8 cellular contexts compared by ENCODE assay signal in the genomic region with DNA sequence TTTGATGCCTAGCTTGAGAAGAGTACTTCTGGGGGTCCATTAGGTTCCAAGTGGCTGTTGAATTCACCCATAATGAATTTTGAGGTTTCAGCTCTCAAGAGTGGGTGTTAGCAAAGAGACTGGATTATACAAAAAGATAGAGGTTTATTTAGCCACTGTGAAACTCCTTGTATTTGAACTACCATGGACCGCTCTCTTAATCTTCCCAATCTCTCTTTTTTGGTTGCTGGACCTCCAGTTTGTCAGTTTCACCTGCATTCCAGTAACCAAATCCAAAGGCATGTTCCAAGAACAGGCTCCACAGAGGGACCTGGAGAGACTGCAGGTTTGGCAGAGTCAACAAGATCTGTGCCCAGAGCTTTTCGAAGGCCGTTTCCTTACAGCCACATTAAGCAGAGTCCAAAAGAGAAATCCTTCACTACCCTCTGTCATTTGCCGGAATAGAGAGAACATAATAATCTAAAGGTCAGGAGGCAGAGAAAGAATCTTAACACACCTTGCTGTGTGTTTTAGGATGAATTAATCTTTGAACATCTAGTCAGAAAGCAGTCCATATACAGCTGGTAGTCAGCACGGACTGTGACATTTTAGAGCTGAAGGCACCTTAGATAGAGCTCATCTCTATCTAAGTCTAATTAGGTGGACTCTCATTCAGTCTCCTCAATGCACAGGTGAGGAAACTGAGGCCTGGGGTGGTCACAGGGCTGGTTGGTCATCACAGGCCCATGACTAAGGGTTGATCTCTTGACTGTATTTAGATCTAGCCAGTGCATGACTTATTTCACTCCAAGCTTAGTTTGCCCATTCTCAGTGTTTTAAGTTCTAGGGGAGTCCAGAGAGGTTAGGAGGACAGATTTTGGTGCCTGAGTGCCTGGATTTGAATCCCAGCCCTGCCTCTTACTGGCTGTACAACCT. TPM values are rescaled to one million over a fixed set of nuclear protein-coding genes. Genes with fewer than 3 reads are reported as not detected.
DNase-seq lines count a peak whose midpoint lies in the region; ATAC-seq and TF ChIP-seq lines count a peak whose summit lies in the region.

No MANE protein-coding gene starts in this region.

- H3K27me3 Mint-ChIP-seq in T-cell = no peaks in the 10 kb centered on the region
- H3K27me3 Mint-ChIP-seq in stimulated activated naive B cell treated with anti-CD40 and anti-IgM and Interleukin-4, amounts not matched to agents 10 μg/mL and 1 μg/mL and 100 μg/mL, for 72 hours = no peaks in the 10 kb centered on the region

- ATAC-seq in T-cell (replicated peaks in 1 of 4) = no peak
- ATAC-seq in stimulated activated naive B cell treated with anti-CD40 and anti-IgM and Interleukin-4, amounts not matched to agents 10 μg/mL and 1 μg/mL and 100 μg/mL, for 72 hours (replicated peaks) = no peak

- H3K27ac Mint-ChIP-seq in T-cell = peak overlapping the region; percentile 95 to 96
- peak overlapping the region; percentile 47 for H3K27ac Mint-ChIP-seq in stimulated activated naive B cell treated with anti-CD40 and anti-IgM and Interleukin-4, amounts not matched to agents 10 μg/mL and 1 μg/mL and 100 μg/mL, for 72 hours

- peaks cover 44 to 46% (median 45%) of the 10 kb centered on the region in 3 donors for H3K4me1 Mint-ChIP-seq in T-cell
- peaks cover 35 to 48% of the 10 kb centered on the region in 2 donors for H3K4me1 Mint-ChIP-seq in stimulated activated naive B cell treated with anti-CD40 and anti-IgM and Interleukin-4, amounts not matched to agents 10 μg/mL and 1 μg/mL and 100 μg/mL, for 72 hours

- TF ChIP-seq CTCF in foreskin fibroblast (IDR thresholded peaks at IDR 0.05; ENCODE audit: low read depth, low read length) = no peak

- CTCF ChIA-PET in T-cell (lab: Charles Lee) = interaction anchor here (0.5 to 3.3 kb wide), 6 partner anchors 11 to 241 kb away, joined by 4 to 16 read pairs (median 6); no protein-coding TSS in a partner anchor

- peaks cover 10% of the 10 kb centered on the region for H3K36me3 Mint-ChIP-seq in T-cell
- H3K36me3 Mint-ChIP-seq in stimulated activated naive B cell treated with anti-CD40 and anti-IgM and Interleukin-4, amounts not matched to agents 10 μg/mL and 1 μg/mL and 100 μg/mL, for 72 hours = peaks cover 8 to 11% of the 10 kb centered on the region in 2 donors

- H3K4me3 ChIP-seq in foreskin fibroblast (ENCODE audit: low read depth in 1 of 2, low read length in 2 of 2) = peak overlapping the region; percentile 87

- peak; percentile 23 for DNase-seq in DMS 273 (lab: John Stamatoyannopoulos, UW; ENCODE audit: unreplicated experiment)
- DNase-seq in DMS 273 treated with DMSO at 0.1 percent for 48 hours (lab: John Stamatoyannopoulos, UW) = no peak
- no peak for DNase-seq in T-cell
- DNase-seq in foreskin fibroblast = no peak
- DNase-seq in stimulated activated naive B cell treated with anti-CD40 and anti-IgM and Interleukin-4, amounts not matched to agents 10 μg/mL and 1 μg/mL and 100 μg/mL, for 72 hours = no peak
- DNase-seq in NCI-H1417 treated with DMSO at 0.1 percent for 48 hours (lab: John Stamatoyannopoulos, UW) = no peak
- DNase-seq in NCI-H2029 treated with DMSO at 0.1 percent for 48 hours (lab: John Stamatoyannopoulos, UW) = no peak
- no peak for DNase-seq in effector CD4-positive, alpha-beta T cell

- H3K9me3 Mint-ChIP-seq in T-cell = no peaks in the 10 kb centered on the region
- no peaks in the 10 kb centered on the region for H3K9me3 Mint-ChIP-seq in stimulated activated naive B cell treated with anti-CD40 and anti-IgM and Interleukin-4, amounts not matched to agents 10 μg/mL and 1 μg/mL and 100 μg/mL, for 72 hours

- no peak overlapping the region for H3K4me3 Mint-ChIP-seq in T-cell
- H3K4me3 Mint-ChIP-seq in stimulated activated naive B cell treated with anti-CD40 and anti-IgM and Interleukin-4, amounts not matched to agents 10 μg/mL and 1 μg/mL and 100 μg/mL, for 72 hours = no peak overlapping the region

- POLR2A ChIA-PET in T-cell (lab: Charles Lee) = interaction anchor here in 1 of 2 donors (0.5 to 1.0 kb wide), 3 partner anchors 10 to 167 kb away, joined by 3 to 6 read pairs (median 4); no protein-coding TSS in a partner anchor

RNA-seq across cellular contexts. Expression of a gene that starts 1.3 kb away (rescaled TPM):
- total RNA-seq in T-cell = 10 to 100 TPM; 52.5 to 70.8 (median 58.5) TPM
